In the genomic region with DNA sequence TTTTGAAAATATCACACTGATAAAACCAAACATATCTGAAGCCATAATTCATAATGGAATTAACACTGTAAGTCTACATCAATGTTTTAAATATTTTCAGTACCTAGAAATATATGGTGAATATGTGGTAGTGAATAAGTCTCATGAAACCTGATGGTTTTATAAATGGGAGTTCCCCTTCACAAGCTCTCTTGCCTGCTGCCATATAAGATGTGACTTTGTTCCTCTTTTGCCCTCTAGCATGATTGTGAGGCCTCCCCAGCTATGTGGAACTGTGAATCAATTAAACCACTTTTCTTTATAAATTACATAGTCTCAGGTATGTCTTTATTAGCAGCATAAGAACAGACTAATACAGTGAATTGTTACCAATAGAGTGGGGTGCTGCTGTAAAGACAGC, we compare ENCODE assay signal across 6 cellular contexts.
"Had no signal": no experiment of that assay in that cellular context is flagged by ENCODE, and none has a peak within 500 bp of the region (broad histone marks: within the 10 kb centered on the region; RNA-seq: fewer than 3 reads in every experiment).

No MANE protein-coding gene starts in this region.

- H3K4me2 ChIP-seq: GM23338 had no signal

- H3K4me3 Mint-ChIP-seq: GM23338, H9 had no signal

- DNase-seq: H9, HCEC 1CT, IMR-90, KG1 had no signal

- H2AFZ ChIP-seq: GM23338 had no signal

- H3K4me3 ChIP-seq: GM23338, K562 had no signal

- H3K9me3 Mint-ChIP-seq: GM23338, H9 had no signal

- H3K27ac Mint-ChIP-seq: GM23338 had no signal

- ATAC-seq: GM23338, K562 had no signal
